Comparison of ENCODE assay signal across 8 cellular contexts in genomic region chr15:22949074-22949547, GRCh38. TPM values are rescaled to one million over a fixed set of nuclear protein-coding genes. Genes with fewer than 3 reads are reported as not detected.
A peak's percentile ranks its signal among the peaks of the same experiment; 100 is the strongest.
DNase-seq lines count a peak whose midpoint lies in the region; ATAC-seq and TF ChIP-seq lines count a peak whose summit lies in the region.

No MANE protein-coding gene starts in this region.

- intact Hi-C loops in left lung (cut with DNase I) (no loop called here), upper lobe of right lung (cut with DNase I) (no loop called here)

- H3K36me3 ChIP-seq in left lung (peaks cover 0 to 30% of the 10 kb centered on the region in 2 donors), upper lobe of right lung (peaks cover 23% of the 10 kb centered on the region)

- TF ChIP-seq CTCF in cardiac fibroblast (IDR thresholded peaks at IDR 0.05; ENCODE audit: low read depth, low read length): no peak
- no peak for TF ChIP-seq CTCF in left lung (IDR thresholded peaks at IDR 0.05)
- no peak for TF ChIP-seq CTCF in upper lobe of right lung (IDR thresholded peaks at IDR 0.05)

- peak overlapping the region; percentile 2 to 37 for H3K4me3 ChIP-seq in cardiac fibroblast (replicated peaks in 1 of 2; ENCODE audit: low read depth in 2 of 2, low read length in 2 of 2)
- no peak overlapping the region for H3K4me3 ChIP-seq in left lung
- no peak overlapping the region for H3K4me3 ChIP-seq in upper lobe of right lung

- H3K27me3 ChIP-seq in left lung (no peaks in the 10 kb centered on the region), upper lobe of right lung (no peaks in the 10 kb centered on the region)

- H3K4me1 ChIP-seq in left lung: peaks cover 9 to 57% of the 10 kb centered on the region in 2 donors
- H3K4me1 ChIP-seq in upper lobe of right lung: peaks cover 47% of the 10 kb centered on the region

- ATAC-seq in GM19467 (IDR thresholded peaks at IDR 0.05; ENCODE audit: unreplicated experiment) (peak; percentile 73), left lung (peak; percentile 71), upper lobe of right lung (peak; percentile 74)
- no peak for ATAC-seq in activated CD4-positive, CD25-positive, alpha-beta regulatory T cell treated with anti-CD3 and anti-CD28 coated beads, Interleukin-2, amount 50 U/mL, for 24 hours

- H3K27ac ChIP-seq in left lung (peak overlapping the region; percentile 33 to 48), upper lobe of right lung (peak overlapping the region; percentile 32)

- H3K9me3 ChIP-seq in left lung: no peaks in the 10 kb centered on the region
- no peaks in the 10 kb centered on the region for H3K9me3 ChIP-seq in upper lobe of right lung

- DNase-seq in COR-L47 (lab: John Stamatoyannopoulos, UW): peak; percentile 85
- peak; percentile 41 for DNase-seq in LHCN-M2 (ENCODE audit: low read depth)
- DNase-seq in cardiac fibroblast (ENCODE audit: low read depth in 2 of 2): peak; percentile 87 to 88
- no peak for DNase-seq in left lung
- DNase-seq in upper lobe of right lung: no peak
- DNase-seq in NCI-H2029 treated with DMSO at 0.1 percent for 48 hours (lab: John Stamatoyannopoulos, UW): no peak

RNA-seq across cellular contexts. Expression of gene CYFIP1, which starts 31.1 kb away (rescaled TPM):
- total RNA-seq in LHCN-M2 (2014; rRNA removed) (71.4 and 90.4 TPM in 2 replicates), left lung (100 to 1,000 TPM; 141 to 164 TPM), upper lobe of right lung (139 TPM)
- 68.6 TPM for polyA plus RNA-seq in LHCN-M2 (2012)

Comparison
In these comparisons a context has a peak if more than half of its experiments do, and no peak if none do; other contexts are left out.
1. DNase-seq: peak in COR-L47 (single experiment), LHCN-M2 (single experiment) and cardiac fibroblast (2 of 2); none in left lung (0 of 2), upper lobe of right lung (single experiment) and NCI-H2029 treated with DMSO at 0.1 percent for 48 hours (single experiment).
2. ATAC-seq: peak in GM19467 (single experiment), left lung (single experiment) and upper lobe of right lung (single experiment); none in activated CD4-positive, CD25-positive, alpha-beta regulatory T cell treated with anti-CD3 and anti-CD28 coated beads, Interleukin-2, amount 50 U/mL, for 24 hours (0 of 2).
3. H3K4me3 ChIP-seq: peak in cardiac fibroblast (2 of 2); none in left lung (0 of 2) and upper lobe of right lung (single experiment).